ENCODE assay signal across 13 cellular contexts in the genomic region with DNA sequence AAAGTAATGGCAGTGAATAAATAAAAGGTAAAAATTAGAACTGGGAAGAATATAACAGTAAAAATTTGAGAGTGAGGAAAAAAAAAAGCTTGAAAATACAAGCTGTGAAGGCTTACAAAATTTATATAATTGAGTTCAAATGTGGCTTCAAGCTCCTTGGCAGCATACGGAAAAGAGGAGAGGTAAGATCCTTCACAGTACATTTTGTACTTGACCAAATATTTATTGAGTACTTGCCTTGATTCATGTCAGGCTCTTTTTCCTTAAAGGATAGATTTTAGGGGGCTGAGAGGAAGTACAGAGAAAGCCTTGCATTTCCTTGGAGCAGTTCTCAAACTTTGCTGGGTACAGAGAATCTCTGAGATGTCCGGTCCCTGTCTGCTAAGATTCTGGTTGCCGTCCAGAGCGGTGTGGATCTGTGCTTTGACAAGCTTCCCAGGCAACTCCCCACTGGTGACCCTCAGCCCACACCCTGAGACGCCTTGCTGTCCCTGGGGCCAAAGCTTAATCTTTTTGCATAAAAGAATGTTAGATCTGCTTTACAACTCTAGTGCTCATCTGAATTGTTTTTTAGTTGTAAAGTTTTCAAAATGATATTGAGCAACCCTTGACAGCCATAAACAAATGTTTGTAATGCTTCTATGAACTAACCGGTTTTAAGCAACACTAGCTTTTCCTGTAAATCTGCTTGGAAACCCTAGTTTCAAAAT.
A peak's percentile ranks its signal among the peaks of the same experiment; 100 is the strongest.
DNase-seq lines count a peak whose midpoint lies in the region; ATAC-seq, FAIRE-seq and TF ChIP-seq lines count a peak whose summit lies in the region.
"Had no signal": no experiment of that assay in that cellular context is flagged by ENCODE, and none has a peak within 500 bp of the region (broad histone marks: within the 10 kb centered on the region; RNA-seq: fewer than 3 reads in every experiment).

No MANE protein-coding gene starts in this region.

- H3K27me3 ChIP-seq in pancreas (no peaks in the 10 kb centered on the region), ascending aorta (no peaks in the 10 kb centered on the region)
- H3K27me3 ChIP-seq: dorsolateral prefrontal cortex had no signal

- H3K9me3 ChIP-seq in pancreas = no peaks in the 10 kb centered on the region
- no peaks in the 10 kb centered on the region for H3K9me3 ChIP-seq in ascending aorta
- H3K9me3 ChIP-seq: HAP-1 had no signal

- WGBS in pancreas, 2 donors = 80 to 87% methylated on average over 6 of the region's 6 CpGs

- H3K27ac ChIP-seq in pancreas (no peak overlapping the region), ascending aorta (no peak overlapping the region)
- H3K27ac ChIP-seq: WERI-Rb-1 had no signal

- no peaks in the 10 kb centered on the region for H3K4me1 ChIP-seq in pancreas
- no peaks in the 10 kb centered on the region for H3K4me1 ChIP-seq in ascending aorta
- H3K4me1 ChIP-seq: HAP-1 had no signal

- DNase-seq in amniotic epithelial cell (ENCODE audit: low read depth) (peak; percentile 69), left cardiac atrium (no peak), pancreas (no peak), ureter (ENCODE audit: low spot score) (peak; percentile 52), ascending aorta (ENCODE audit: low spot score in 2 of 2) (no peak), retina (no peak), NCI-H1417 (lab: John Stamatoyannopoulos, UW) (no peak)
- DNase-seq: amniotic stem cell; CD8-positive, alpha-beta T cell; dorsolateral prefrontal cortex; glutamatergic neuron; WERI-Rb-1 had no signal

- FAIRE-seq in pancreas (lab: Jason Lieb, UNC) = peak; percentile 39

- TF ChIP-seq CTCF in pancreas (IDR thresholded peaks at IDR 0.05) (no peak), ascending aorta (IDR thresholded peaks at IDR 0.05) (no peak)

- H3K4me3 ChIP-seq in pancreas (no peak overlapping the region), ascending aorta (no peak overlapping the region)
- H3K4me3 ChIP-seq: dorsolateral prefrontal cortex, HAP-1 had no signal

- H3K36me3 ChIP-seq in pancreas (peaks cover 0 to 7% (median 0%) of the 10 kb centered on the region in 3 donors), ascending aorta (no peaks in the 10 kb centered on the region)
- H3K36me3 ChIP-seq: WERI-Rb-1 had no signal

- ATAC-seq in left cardiac atrium (peak; percentile 30 to 42), pancreas (peak in 2 of 4 donors; percentile 21 to 29)
- ATAC-seq: CD8-positive, alpha-beta T cell had no signal

- intact Hi-C loops in left cardiac atrium (cut with DNase I) (loop anchor here in 1 of 2 donors (10.0 kb wide), 1 partner anchor 295 kb away; no protein-coding TSS in a partner anchor), pancreas (cut with DNase I) (loop anchor here in 1 of 3 donors (10.0 kb wide), 2 partner anchors 145 to 285 kb away; partner anchors contain the start of gene INTS6), ascending aorta (cut with DNase I) (no loop called here)

Comparison
In these comparisons a context has a peak if more than half of its experiments do, and no peak if none do; other contexts are left out.
1. DNase-seq: peak in amniotic epithelial cell (single experiment) and ureter (single experiment); none in left cardiac atrium (single experiment), pancreas (0 of 6), ascending aorta (0 of 2), retina (single experiment) and NCI-H1417 (0 of 3).